27 cellular contexts compared by ENCODE assay signal in the genomic region with DNA sequence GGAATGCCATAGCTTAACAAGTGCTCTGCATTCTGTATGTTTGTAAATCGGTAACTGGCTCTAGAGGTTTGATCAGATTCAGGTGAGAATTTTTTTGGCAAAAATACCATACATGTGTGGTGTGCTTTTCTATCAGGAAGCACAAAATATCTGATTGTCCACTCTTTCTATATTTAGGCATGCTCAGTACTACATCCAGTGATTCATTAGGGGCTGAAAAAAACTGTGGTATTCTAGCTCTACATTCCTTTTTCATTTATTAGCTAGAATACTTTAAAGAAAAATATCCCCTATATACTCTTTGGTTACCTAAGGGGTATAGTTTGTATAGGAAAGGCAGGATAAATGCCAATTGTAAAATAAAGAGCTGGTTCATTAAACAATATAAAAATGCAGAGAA. TPM values are rescaled to one million over a fixed set of nuclear protein-coding genes. Genes with fewer than 3 reads are reported as not detected.
DNase-seq lines count a peak whose midpoint lies in the region; ATAC-seq, FAIRE-seq and TF ChIP-seq lines count a peak whose summit lies in the region.
"Had no signal": no experiment of that assay in that cellular context is flagged by ENCODE, and none has a peak within 500 bp of the region (broad histone marks: within the 10 kb centered on the region; RNA-seq: fewer than 3 reads in every experiment).

No MANE protein-coding gene starts in this region.

- DNase-seq in Calu3: no peak
- DNase-seq in IMR-90: peak; percentile 50
- DNase-seq in hepatic stellate cell (ENCODE audit: low spot score): peak; percentile 46
- DNase-seq in pancreas: no peak
- DNase-seq in nucleus accumbens (lab: John Stamatoyannopoulos, UW): no peak
- DNase-seq in activated T-cell treated with anti-CD3 and anti-CD28 coated beads, Interleukin-2, amount 50 U/mL, for 1 hour: no peak
- DNase-seq in NCI-H2107 treated with DMSO at 0.1 percent for 48 hours (lab: John Stamatoyannopoulos, UW; ENCODE audit: unreplicated experiment): no peak
- DNase-seq in SJCRH30: no peak
- DNase-seq: BE2C; CD4-positive, CD25-positive, alpha-beta regulatory T cell; DMS79 treated with DMSO at 0.1 percent for 48 hours; GOT3; Karpas-422; NCI-H1436; NCI-H2029; NCI-H226; NCI-H510A treated with DMSO at 0.1 percent for 48 hours; NCI-H748 treated with DMSO at 0.1 percent for 48 hours; NK-92 treated with Interleukin-12 subunit alpha and Interleukin-12 subunit beta, amount 100 ng/mL, for 24 hours; SIG-M5 had no signal

- H3K27me3 ChIP-seq in IMR-90 (ENCODE audit: control insufficient read depth, insufficient read depth, low read length) (no peaks in the 10 kb centered on the region), pancreas (no peaks in the 10 kb centered on the region), SJCRH30 (no peaks in the 10 kb centered on the region)

- CTCF ChIA-PET in Calu3 (lab: Charles Lee): interaction anchor here (1.4 kb wide), 1 partner anchor 14 kb away, joined by 3 read pairs; no protein-coding TSS in a partner anchor
- CTCF ChIA-PET in IMR-90 (lab: Yijun Ruan, JAX): interaction anchor here (0.6 kb wide), 1 partner anchor 100 kb away, joined by 4 read pairs; no protein-coding TSS in a partner anchor

- POLR2A ChIA-PET in IMR-90 (lab: Charles Lee; ENCODE audit: unreplicated experiment): interaction anchor here (0.5 kb wide), 1 partner anchor 441 kb away, joined by 3 read pairs; no protein-coding TSS in a partner anchor

- in situ Hi-C loops in IMR-90 (cut with MboI; ENCODE audit: low sequenced_read_pairs): loop anchor here (25.0 kb wide), 1 partner anchor 567 kb away; no protein-coding TSS in a partner anchor

- H3K36me3 Mint-ChIP-seq in Calu3 (ENCODE audit: insufficient read depth, unreplicated experiment): peaks cover 5% of the 10 kb centered on the region
- H3K36me3 Mint-ChIP-seq: CD4-positive, CD25-positive, alpha-beta regulatory T cell had no signal

- peak overlapping the region; percentile 78 for H3K27ac Mint-ChIP-seq in Calu3 (ENCODE audit: unreplicated experiment)
- H3K27ac Mint-ChIP-seq: CD4-positive, CD25-positive, alpha-beta regulatory T cell had no signal

- no peak overlapping the region for H3K4me2 ChIP-seq in IMR-90 (ENCODE audit: low read depth, low read length)

- H4K5ac ChIP-seq in IMR-90 (ENCODE audit: low read depth, low read length): no peak overlapping the region; the same call in 1 of the 2 replicates

- dilution Hi-C loops in IMR-90 (cut with HindIII; ENCODE audit: low sequenced_read_pairs, unreplicated experiment): no loop called here

- H3K27me3 Mint-ChIP-seq in Calu3 (ENCODE audit: unreplicated experiment): no peaks in the 10 kb centered on the region

- FAIRE-seq in pancreas (lab: Jason Lieb, UNC): peak; percentile 5
- FAIRE-seq: G401.6, GM12892, GM18507 had no signal

- no peak overlapping the region for H3K14ac ChIP-seq in IMR-90 (replicated peaks; ENCODE audit: low read depth, low read length)

- no peak overlapping the region for H3K4me3 ChIP-seq in IMR-90 (ENCODE audit: insufficient read depth, low read depth, low read length)
- H3K4me3 ChIP-seq in pancreas: no peak overlapping the region
- H3K4me3 ChIP-seq in SJCRH30: no peak overlapping the region

- no CpG with 5 or more reads among the region's 1 CpG for WGBS in IMR-90 (ENCODE audit: extremely low coverage in 2 of 2, insufficient read length in 1 of 2), 2 experiments
- WGBS in pancreas, 2 donors: 46 to 49% methylated on average over 1 of the region's 1 CpG

- BruUV-seq in Calu3 (replicated peaks; lab: Mats Ljungman, UMichigan) (no TSS peak), IMR-90 (replicated peaks; lab: Mats Ljungman, UMichigan) (no TSS peak)

- no peak overlapping the region for H2BK5ac ChIP-seq in IMR-90 (ENCODE audit: low read depth, low read length, poor library complexity, severe bottlenecking)

- H2AK9ac ChIP-seq in IMR-90 (replicated peaks; ENCODE audit: low read depth, low read length, poor library complexity): no peak overlapping the region

- H3K36me3 ChIP-seq in IMR-90 (ENCODE audit: control insufficient read depth, insufficient read depth, low read length) (no peaks in the 10 kb centered on the region), pancreas (no peaks in the 10 kb centered on the region), SJCRH30 (no peaks in the 10 kb centered on the region)
- H3K36me3 ChIP-seq: BE2C had no signal

- no peak overlapping the region for H2BK120ac ChIP-seq in IMR-90 (ENCODE audit: low read depth, low read length)

- H3K23ac ChIP-seq in IMR-90 (ENCODE audit: low read depth, low read length): no peak overlapping the region

- peak overlapping the region; percentile 55; the same call in 1 of the 2 replicates for H2BK20ac ChIP-seq in IMR-90 (ENCODE audit: low read depth, low read length)

- no peak overlapping the region for H3K4ac ChIP-seq in IMR-90 (ENCODE audit: low read depth, low read length)

- H3K9me3 Mint-ChIP-seq in Calu3 (ENCODE audit: low read depth, unreplicated experiment): no peaks in the 10 kb centered on the region

- peaks cover 18% of the 10 kb centered on the region for H3K4me1 Mint-ChIP-seq in Calu3 (ENCODE audit: low read depth, unreplicated experiment)
- H3K4me1 Mint-ChIP-seq: CD4-positive, CD25-positive, alpha-beta regulatory T cell had no signal

- no peak overlapping the region for H3K56ac ChIP-seq in IMR-90 (ENCODE audit: extremely low read depth, insufficient read depth, low read length)

- no peaks in the 10 kb centered on the region for H3K9me1 ChIP-seq in IMR-90 (ENCODE audit: insufficient read depth, low read length)

- no peak overlapping the region for H2AFZ ChIP-seq in IMR-90 (replicated peaks; ENCODE audit: low read length, poor library complexity)

- H3K18ac ChIP-seq in IMR-90 (ENCODE audit: low read depth, low read length): peak overlapping the region; percentile 59; the same call in 1 of the 2 replicates

- H3K4me1 ChIP-seq in IMR-90 (ENCODE audit: control insufficient read depth, insufficient read depth, low read length) (peaks cover 5% of the 10 kb centered on the region), pancreas (peaks cover 7 to 11% (median 10%) of the 10 kb centered on the region in 3 donors), SJCRH30 (no peaks in the 10 kb centered on the region)
- H3K4me1 ChIP-seq: BE2C had no signal

- H4K91ac ChIP-seq in IMR-90 (ENCODE audit: insufficient read depth, low read depth, low read length): no peak overlapping the region

- TF ChIP-seq CTCF in Calu3 (IDR thresholded peaks at IDR 0.05; ENCODE audit: unreplicated experiment) (no peak), IMR-90 (conservative IDR thresholded peaks at IDR 0.05; ENCODE audit: low read depth, low read length) (no peak), pancreas (IDR thresholded peaks at IDR 0.05) (no peak)

- no peak for TF ChIP-seq RAD21 in IMR-90 (IDR thresholded peaks at IDR 0.05; ENCODE audit: low read length)

- H3K79me1 ChIP-seq in IMR-90 (ENCODE audit: low read depth in 1 of 2, low read length in 2 of 2): no peaks in the 10 kb centered on the region

- no peak for TF ChIP-seq POLR2A in IMR-90 (IDR thresholded peaks at IDR 0.05; ENCODE audit: low read depth, low read length)

- peak overlapping the region; percentile 56 for H3K4me3 Mint-ChIP-seq in Calu3 (ENCODE audit: low read depth, unreplicated experiment)
- H3K4me3 Mint-ChIP-seq: CD4-positive, CD25-positive, alpha-beta regulatory T cell had no signal

- no peak overlapping the region for H2BK15ac ChIP-seq in IMR-90 (ENCODE audit: low read depth, low read length)

- no peak overlapping the region for H4K8ac ChIP-seq in IMR-90 (ENCODE audit: low read depth in 2 of 2, low read length in 2 of 2)

- intact Hi-C loops in Calu3 (cut with micrococcal nuclease; ENCODE audit: unreplicated experiment) (no loop called here), IMR-90 (cut with micrococcal nuclease) (no loop called here), pancreas (cut with DNase I) (no loop called here)

- peak; percentile 63 for ATAC-seq in IMR-90 (ENCODE audit: low read depth)
- ATAC-seq in pancreas: peak; percentile 52 to 76 (median 63)
- ATAC-seq: HCT116, SK-N-SH treated with all-trans-retinoic acid at 6 μM for 48 hours had no signal

- H3K9me3 ChIP-seq in IMR-90 (ENCODE audit: control insufficient read depth, insufficient read depth, low read length) (no peaks in the 10 kb centered on the region), pancreas (no peaks in the 10 kb centered on the region), SJCRH30 (replicated peaks) (no peaks in the 10 kb centered on the region)
- H3K9me3 ChIP-seq: BE2C had no signal

- H4K20me1 ChIP-seq in IMR-90 (ENCODE audit: insufficient read depth, low read length): no peaks in the 10 kb centered on the region

- no peak overlapping the region for H3K9ac ChIP-seq in IMR-90 (ENCODE audit: low read depth, low read length)

- no peak overlapping the region for H3K27ac ChIP-seq in IMR-90 (ENCODE audit: insufficient read depth, low read length)
- peak overlapping the region in 2 of 4 donors; percentile 53 for H3K27ac ChIP-seq in pancreas
- no peak overlapping the region for H3K27ac ChIP-seq in SJCRH30

- no peak overlapping the region for H2AK5ac ChIP-seq in IMR-90 (ENCODE audit: low read depth, low read length)

TF ChIP-seq in IMR-90, 13 proteins besides CTCF, POLR2A, EP300 and RAD21 (continues in another document):
- TF ChIP-seq NFE2L2 (IDR thresholded peaks at IDR 0.05; ENCODE audit: low read depth, low read length) (no peak), MAFK (IDR thresholded peaks at IDR 0.05; ENCODE audit: low read depth, low read length) (no peak), SMC3 (IDR thresholded peaks at IDR 0.05; ENCODE audit: low read depth, low read length) (no peak)

RNA-seq across cellular contexts. Expression of gene ELOVL2, which starts 10.6 kb away (rescaled TPM):
- 0.20 and 0.47 TPM in 2 replicates for total RNA-seq in Calu3 (2022)
- 7.9 and 10.6 TPM in 2 replicates for total RNA-seq in IMR-90 (2012; rRNA removed)
- 5.2 and 6.3 TPM in 2 replicates for polyA plus RNA-seq in IMR-90 (2012; rRNA removed)
- 1.6 and 1.7 TPM in 2 replicates for polyA plus RNA-seq in IMR-90 (2012; cell fraction: cytosol; rRNA removed)
- 1.0 and 9.0 TPM in 2 replicates for polyA plus RNA-seq in IMR-90 (2012; cell fraction: nucleus; rRNA removed; ENCODE audit: low replicate concordance)
- total RNA-seq in pancreas: 1 to 10 TPM; 1.3 to 2.2 (median 1.6) TPM
- polyA plus RNA-seq in pancreas: 1 to 10 TPM; 1.5 to 1.9 TPM
- 18.0 and 21.1 TPM in 2 replicates for total RNA-seq in SJCRH30 (2014; rRNA removed; shearing (Covaris generic))
- total RNA-seq: CD4-positive, CD25-positive, alpha-beta regulatory T cell; MCF 10A had no signal
- polyA plus RNA-seq: CD4-positive, CD25-positive, alpha-beta regulatory T cell had no signal

RNA-seq across cellular contexts. Expression of gene SMIM13, which starts 38.9 kb away (rescaled TPM):
- total RNA-seq in Calu3 (2022) (9.8 and 10.5 TPM in 2 replicates), IMR-90 (2012; rRNA removed) (10.0 and 17.2 TPM in 2 replicates), pancreas (1 to 10 TPM; 2.5 to 5.1 (median 3.1) TPM)
- polyA plus RNA-seq in IMR-90 (2012; rRNA removed) (3.8 and 5.4 TPM in 2 replicates), pancreas (1 to 10 TPM; 1.4 to 2.4 TPM)
- 1.1 TPM in 2 replicates for polyA plus RNA-seq in IMR-90 (2012; cell fraction: cytosol; rRNA removed)
- 0.57 and 2.8 TPM in 2 replicates for polyA plus RNA-seq in IMR-90 (2012; cell fraction: nucleus; rRNA removed; ENCODE audit: low replicate concordance)
- total RNA-seq in SJCRH30 (2014; rRNA removed; shearing (Covaris generic)): 13.2 and 16.3 TPM in 2 replicates

RNA-seq across cellular contexts. Expression of gene ERVFRD-1, which starts 56.8 kb away (rescaled TPM):
- total RNA-seq in Calu3 (2022) (not detected in 2 replicates), IMR-90 (2012; rRNA removed) (not detected in 2 replicates), pancreas (under 1 TPM in 2 of 6 donors, not detected in 4; 0.06 to 0.09 TPM)
- polyA plus RNA-seq in IMR-90 (2012; rRNA removed) (not detected in 2 replicates), pancreas (under 1 TPM in 1 of 2 donors, not detected in 1; 0.07 TPM)
- not detected in 2 replicates for polyA plus RNA-seq in IMR-90 (2012; cell fraction: cytosol; rRNA removed)
- not detected in 2 replicates for polyA plus RNA-seq in IMR-90 (2012; cell fraction: nucleus; rRNA removed; ENCODE audit: low replicate concordance)
- not detected in 2 replicates for total RNA-seq in SJCRH30 (2014; rRNA removed; shearing (Covaris generic))
- total RNA-seq: A172; CD4-positive, CD25-positive, alpha-beta regulatory T cell; MCF 10A had no signal

Comparison
In these comparisons a context has a peak if more than half of its experiments do, and no peak if none do; other contexts are left out.
1. DNase-seq: peak in IMR-90 (single experiment) and hepatic stellate cell (single experiment); none in Calu3 (single experiment), pancreas (0 of 6), nucleus accumbens (0 of 56), activated T-cell treated with anti-CD3 and anti-CD28 coated beads, Interleukin-2, amount 50 U/mL, for 1 hour (single experiment), NCI-H2107 treated with DMSO at 0.1 percent for 48 hours (single experiment) and SJCRH30 (0 of 2).